ENCODE assay signal across 31 cellular contexts in genomic region chr5:72447751-72448150, GRCh38. TPM values are rescaled to one million over a fixed set of nuclear protein-coding genes. Genes with fewer than 3 reads are reported as not detected.
"Had no signal": no experiment of that assay in that cellular context is flagged by ENCODE, and none has a peak within 500 bp of the region (broad histone marks: within the 10 kb centered on the region; RNA-seq: fewer than 3 reads in every experiment).

No MANE protein-coding gene starts in this region.

- H3K4me3 ChIP-seq: neural progenitor cell, ovary, psoas muscle, right lobe of liver, sigmoid colon, suprapubic skin, thoracic aorta, thyroid gland, tibial nerve, upper lobe of left lung, vagina had no signal

- H3K27ac ChIP-seq: neural progenitor cell, ovary, parathyroid adenoma, psoas muscle, right lobe of liver, sigmoid colon, suprapubic skin, thyroid gland, upper lobe of left lung, vagina had no signal

- H3K27ac Mint-ChIP-seq: naive thymus-derived CD4-positive, alpha-beta T cell; natural killer cell; progenitor cell of endocrine pancreas; stimulated activated effector memory CD8-positive, alpha-beta T cell treated with anti-CD3 and anti-CD28 coated beads, Interleukin-12 subunit alpha, Interleukin-12 subunit beta, amount 100 ng/mL, for 72 hours; stimulated activated naive CD8-positive, alpha-beta T cell treated with anti-CD3 and anti-CD28 coated beads, Interleukin-15, amount 100 ng/mL, for 72 hours had no signal

- H3K4me1 Mint-ChIP-seq: natural killer cell; stimulated activated effector memory CD8-positive, alpha-beta T cell treated with anti-CD3 and anti-CD28 coated beads, Interleukin-12 subunit alpha, Interleukin-12 subunit beta, amount 100 ng/mL, for 72 hours; stimulated activated naive CD8-positive, alpha-beta T cell treated with anti-CD3 and anti-CD28 coated beads, Interleukin-15, amount 100 ng/mL, for 72 hours had no signal

- H3K9me3 ChIP-seq: ovary, psoas muscle, right lobe of liver, sigmoid colon, suprapubic skin, thoracic aorta, thyroid gland, tibial nerve, upper lobe of left lung, vagina had no signal

- H3K36me3 ChIP-seq: neural progenitor cell, ovary, right lobe of liver, sigmoid colon, suprapubic skin, thoracic aorta, thyroid gland, tibial nerve, vagina had no signal

- H3K4me3 Mint-ChIP-seq: naive thymus-derived CD4-positive, alpha-beta T cell; natural killer cell; nephron; neural progenitor cell; stimulated activated effector memory CD8-positive, alpha-beta T cell treated with anti-CD3 and anti-CD28 coated beads, Interleukin-12 subunit alpha, Interleukin-12 subunit beta, amount 100 ng/mL, for 72 hours; stimulated activated naive CD8-positive, alpha-beta T cell treated with anti-CD3 and anti-CD28 coated beads, Interleukin-15, amount 100 ng/mL, for 72 hours had no signal

- H3K27me3 ChIP-seq: neural progenitor cell, ovary, right lobe of liver, sigmoid colon, suprapubic skin, thyroid gland, tibial nerve, upper lobe of left lung, vagina had no signal

- DNase-seq: naive thymus-derived CD4-positive, alpha-beta T cell; natural killer cell; occipital lobe; ovary; posterior cingulate gyrus; psoas muscle; right cardiac atrium; right lobe of liver; sigmoid colon; small intestine; stimulated activated CD4-positive, alpha-beta T cell treated with anti-CD3 and anti-CD28 coated beads, Interleukin-15, amount 100 ng/mL, for 24 hours; stimulated activated CD4-positive, alpha-beta T cell treated with anti-CD3 and anti-CD28 coated beads, Interleukin-2, amount 100 ng/mL, for 24 hours; stimulated activated CD4-positive, alpha-beta T cell treated with anti-CD3 and anti-CD28 coated beads, Interleukin-2, amount 100 ng/mL, for 48 hours; stimulated activated CD4-positive, alpha-beta T cell treated with anti-CD3 and anti-CD28 coated beads, Interleukin-4, amount 100 ng/mL, for 24 hours; stimulated activated naive CD4-positive, alpha-beta T cell; stimulated activated naive CD8-positive, alpha-beta T cell treated with anti-CD3 and anti-CD28 coated beads, Interleukin-15, amount 100 ng/mL, for 72 hours; stimulated activated naive CD8-positive, alpha-beta T cell treated with anti-CD3 and anti-CD28 coated beads, Interleukin-15, Interleukin-2, amounts not matched to agents 100 U/mL and 50 U/mL, for 24 hours; substantia nigra; thyroid gland; upper lobe of left lung had no signal

- H3K9me3 Mint-ChIP-seq: natural killer cell; nephron; stimulated activated effector memory CD8-positive, alpha-beta T cell treated with anti-CD3 and anti-CD28 coated beads, Interleukin-12 subunit alpha, Interleukin-12 subunit beta, amount 100 ng/mL, for 72 hours; stimulated activated naive CD8-positive, alpha-beta T cell treated with anti-CD3 and anti-CD28 coated beads, Interleukin-15, amount 100 ng/mL, for 72 hours had no signal

- H3K36me3 Mint-ChIP-seq: naive thymus-derived CD4-positive, alpha-beta T cell; natural killer cell; stimulated activated effector memory CD8-positive, alpha-beta T cell treated with anti-CD3 and anti-CD28 coated beads, Interleukin-12 subunit alpha, Interleukin-12 subunit beta, amount 100 ng/mL, for 72 hours had no signal

RNA-seq across cellular contexts. Expression of gene ZNF366, which starts 59.5 kb away (rescaled TPM):
- total RNA-seq: osteoblast, progenitor cell of endocrine pancreas had no signal
- polyA plus RNA-seq: naive thymus-derived CD4-positive, alpha-beta T cell; neural cell had no signal
